ENCODE assay signal across 8 cellular contexts in the genomic region with DNA sequence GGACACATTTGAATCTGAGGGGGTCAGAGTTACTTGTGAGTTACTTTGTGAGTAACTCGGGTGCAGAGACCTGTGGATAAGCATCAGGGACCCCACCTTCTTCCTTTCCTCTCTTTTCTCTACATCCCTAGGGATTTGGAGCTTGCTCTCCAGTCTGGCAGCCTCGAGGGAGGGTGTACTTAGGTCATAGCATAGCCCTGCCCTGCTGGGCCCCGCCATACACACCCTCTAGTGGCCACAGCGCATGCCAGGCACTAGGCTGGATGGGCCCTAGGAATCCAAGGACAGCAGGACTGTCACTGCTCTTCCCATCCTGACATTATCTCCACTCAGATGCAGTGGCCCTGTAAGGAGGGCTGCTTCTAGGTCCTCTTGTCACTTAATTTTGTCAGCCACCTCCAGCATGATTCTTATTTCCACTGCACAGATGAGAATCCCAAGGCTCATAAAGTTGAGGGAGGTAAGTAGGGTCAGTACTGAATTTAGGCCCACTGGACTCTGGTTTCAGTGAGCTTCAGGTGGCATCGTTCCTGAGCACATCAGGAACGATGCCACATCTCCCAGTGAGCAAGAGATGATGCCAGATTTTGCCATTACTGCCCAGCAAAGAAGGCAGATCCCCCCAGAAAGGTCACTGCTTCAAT.
DNase-seq lines count a peak whose midpoint lies in the region; ATAC-seq and TF ChIP-seq lines count a peak whose summit lies in the region.

No MANE protein-coding gene starts in this region.

- no peaks in the 10 kb centered on the region for H3K9me3 ChIP-seq in tibial artery

- no peak for ATAC-seq in HG02678 (IDR thresholded peaks at IDR 0.05; ENCODE audit: unreplicated experiment)
- ATAC-seq in GM21723 (IDR thresholded peaks at IDR 0.05; ENCODE audit: unreplicated experiment) = no peak

- intact Hi-C loops in tibial artery (cut with DNase I; ENCODE audit: low total_unique reads) = no loop called here

- H3K4me3 ChIP-seq in astrocyte of the cerebellum (ENCODE audit: low read depth, low read length) (no peak overlapping the region), tibial artery (no peak overlapping the region)

- no peaks in the 10 kb centered on the region for H3K27me3 ChIP-seq in tibial artery

- in situ Hi-C loops in astrocyte of the cerebellum (cut with HindIII; ENCODE audit: low sequenced_read_pairs) = no loop called here

- peak overlapping the region; percentile 7 to 66 for H3K27ac ChIP-seq in tibial artery

- DNase-seq in stimulated activated CD4-positive, alpha-beta T cell treated with anti-CD3 and anti-CD28 coated beads, Interleukin-4, amount 100 ng/mL, for 24 hours = peak; percentile 5
- DNase-seq in stimulated activated CD4-positive, alpha-beta T cell treated with anti-CD3 and anti-CD28 coated beads, Interleukin-1b, Interleukin-23, amount 100 ng/mL, for 48 hours = no peak
- DNase-seq in NCI-H2171 treated with DMSO at 0.1 percent for 48 hours (lab: John Stamatoyannopoulos, UW) (peak; percentile 41), astrocyte of the cerebellum (ENCODE audit: low read depth) (no peak), iPS-NIHi11 (ENCODE audit: low spot score) (peak; percentile 76), tibial artery (peak; percentile 71 to 82)

- peaks cover 0 to 10% (median 7%) of the 10 kb centered on the region in 4 donors for H3K4me1 ChIP-seq in tibial artery

- TF ChIP-seq CTCF in astrocyte of the cerebellum (IDR thresholded peaks at IDR 0.05; ENCODE audit: low read depth, low read length, missing control alignments) = peak; percentile 94
- peak; percentile 69 to 80 for TF ChIP-seq CTCF in tibial artery (IDR thresholded peaks at IDR 0.05)

- no peaks in the 10 kb centered on the region for H3K36me3 ChIP-seq in tibial artery

Comparison
In these comparisons a context has a peak if more than half of its experiments do, and no peak if none do; other contexts are left out.
1. DNase-seq: peak in stimulated activated CD4-positive, alpha-beta T cell treated with anti-CD3 and anti-CD28 coated beads, Interleukin-4, amount 100 ng/mL, for 24 hours (single experiment), NCI-H2171 treated with DMSO at 0.1 percent for 48 hours (single experiment), iPS-NIHi11 (single experiment) and tibial artery (2 of 2); none in stimulated activated CD4-positive, alpha-beta T cell treated with anti-CD3 and anti-CD28 coated beads, Interleukin-1b, Interleukin-23, amount 100 ng/mL, for 48 hours (single experiment) and astrocyte of the cerebellum (single experiment).